ENCODE assay signal across 8 cellular contexts in genomic region chr16:31105677-31106213, GRCh38. TPM values are rescaled to one million over a fixed set of nuclear protein-coding genes. Genes with fewer than 3 reads are reported as not detected.
A peak's percentile ranks its signal among the peaks of the same experiment; 100 is the strongest.
DNase-seq lines count a peak whose midpoint lies in the region; ATAC-seq and TF ChIP-seq lines count a peak whose summit lies in the region.

No MANE protein-coding gene starts in this region.

- peaks cover 6% of the 10 kb centered on the region; the same call in 1 of the 2 replicates for H3K4me1 ChIP-seq in GM23338 (ENCODE audit: insufficient read depth)
- H3K4me1 ChIP-seq in endodermal cell (ENCODE audit: control insufficient read depth, insufficient read depth, low read length) = no peaks in the 10 kb centered on the region

- H3K27ac ChIP-seq in GM23338 (ENCODE audit: low read depth) (no peak overlapping the region), endodermal cell (ENCODE audit: low read depth, low read length) (no peak overlapping the region)

- H2AFZ ChIP-seq in GM23338 = peak overlapping the region; percentile 88; the same call in 1 of the 2 replicates

- peak; percentile 70 to 78 for TF ChIP-seq CTCF in GM23338 (conservative IDR thresholded peaks at IDR 0.05; ENCODE audit: low read depth in 2 of 2)
- peak; percentile 83 for TF ChIP-seq CTCF in endodermal cell (conservative IDR thresholded peaks at IDR 0.05)

- H3K4me1 Mint-ChIP-seq in GM23338 (peaks cover 9% of the 10 kb centered on the region; the same call in 1 of the 3 replicates), endodermal cell (no peaks in the 10 kb centered on the region)

- H3K9me2 ChIP-seq in GM23338 (ENCODE audit: insufficient read depth) = no peaks in the 10 kb centered on the region

- no peak overlapping the region for H3K9ac ChIP-seq in endodermal cell (ENCODE audit: extremely low read depth, low read length, poor library complexity, severe bottlenecking)

- H3K27me3 Mint-ChIP-seq in GM23338 (ENCODE audit: insufficient read depth, low read depth, poor library complexity) (peaks cover 22% of the 10 kb centered on the region), endodermal cell (ENCODE audit: insufficient read depth) (peaks cover 3% of the 10 kb centered on the region)

- H3K27me3 ChIP-seq in GM23338 (ENCODE audit: insufficient read depth) = no peaks in the 10 kb centered on the region
- no peaks in the 10 kb centered on the region for H3K27me3 ChIP-seq in endodermal cell (ENCODE audit: control insufficient read depth, insufficient read depth, low read length, poor library complexity, severe bottlenecking)

- peak; percentile 86 for DNase-seq in CMK (ENCODE audit: low read depth)
- peak; percentile 85 for DNase-seq in GM23338 (ENCODE audit: low spot score)
- DNase-seq in NCI-H69 (lab: John Stamatoyannopoulos, UW) = peak; percentile 69
- DNase-seq in activated CD8-positive, alpha-beta memory T cell treated with anti-CD3 and anti-CD28 coated beads for 24 hours = peak; percentile 96
- DNase-seq in endodermal cell = peak; percentile 98
- DNase-seq in myocyte (ENCODE audit: low read depth) = peak; percentile 81
- peak; percentile 52 to 68 for DNase-seq in stimulated activated CD8-positive, alpha-beta memory T cell treated with anti-CD3 and anti-CD28 coated beads, Interleukin-7, amount 100 ng/mL, for 1 hour (ENCODE audit: low read depth in 2 of 2)

- H4K20me1 ChIP-seq in GM23338 (replicated peaks; ENCODE audit: insufficient read depth) = no peaks in the 10 kb centered on the region

- peaks cover 16% of the 10 kb centered on the region for H3K9me3 Mint-ChIP-seq in GM23338
- peaks cover 10% of the 10 kb centered on the region for H3K9me3 Mint-ChIP-seq in endodermal cell

- peak overlapping the region; percentile 42; the same call in 1 of the 2 replicates for H3K4me3 ChIP-seq in GM23338
- no peak overlapping the region for H3K4me3 ChIP-seq in endodermal cell (ENCODE audit: low read length)

- H3K79me2 ChIP-seq in GM23338 (replicated peaks; ENCODE audit: insufficient read depth) = no peaks in the 10 kb centered on the region

- peaks cover 5% of the 10 kb centered on the region; the same call in 1 of the 2 replicates for H3F3A ChIP-seq in GM23338 (replicated peaks; ENCODE audit: low read depth)

- H3K4me2 ChIP-seq in GM23338 = peak overlapping the region; percentile 69; the same call in 1 of the 2 replicates

- H3K36me3 Mint-ChIP-seq in GM23338 (ENCODE audit: low read depth) (peaks cover 10% of the 10 kb centered on the region), endodermal cell (ENCODE audit: low read depth) (peaks cover 14% of the 10 kb centered on the region)

- ATAC-seq in GM23338 = peak; percentile 49
- ATAC-seq in HG03095 (IDR thresholded peaks at IDR 0.05; ENCODE audit: unreplicated experiment) = no peak

- H3K4me3 Mint-ChIP-seq in GM23338 (no peak overlapping the region), endodermal cell (no peak overlapping the region)

- H3K36me3 ChIP-seq in GM23338 (ENCODE audit: insufficient read depth) (no peaks in the 10 kb centered on the region), endodermal cell (ENCODE audit: control insufficient read depth, insufficient read depth, low read length) (peaks cover 14% of the 10 kb centered on the region)

- no peaks in the 10 kb centered on the region for H3K9me3 ChIP-seq in endodermal cell (ENCODE audit: control insufficient read depth, low read length)

- H3K27ac Mint-ChIP-seq in GM23338 (no peak overlapping the region), endodermal cell (no peak overlapping the region)

- 48 to 60% methylated on average over 13 to 30 of the region's 33 CpGs for WGBS in endodermal cell (ENCODE audit: insufficient coverage in 1 of 2, insufficient read length in 1 of 2), 2 experiments

TF ChIP-seq in GM23338, 12 proteins besides CTCF, POLR2A, EP300 and RAD21:
- TF ChIP-seq CREB1 (CRISPR knock-in tag; IDR thresholded peaks at IDR 0.05; ENCODE audit: low read depth) (no peak), ZNF114 (CRISPR knock-in tag; IDR thresholded peaks at IDR 0.05) (no peak), EZH2 (IDR thresholded peaks at IDR 0.05; ENCODE audit: low read depth, unreplicated experiment) (no peak), STAT1 (IDR thresholded peaks at IDR 0.05; ENCODE audit: unreplicated experiment) (no peak), NANOG (IDR thresholded peaks at IDR 0.05; ENCODE audit: borderline replicate concordance) (no peak)

RNA-seq across cellular contexts. Expression of gene BCKDK, which starts 2.4 kb away (rescaled TPM):
- 58.9 and 71.2 TPM in 2 replicates for total RNA-seq in GM23338 (2014; rRNA removed; shearing (Covaris generic))
- 35.9 and 36.1 TPM in 2 replicates for polyA plus RNA-seq in GM23338 (2016; fragmentation: Nextera tagmentation; extraction: Ambion mirVana)
- total RNA-seq in endodermal cell (10 to 100 TPM; 47.0 to 57.7 TPM), myocyte (158 and 239 TPM in 2 replicates)
- 44.3 TPM for polyA plus RNA-seq in endodermal cell (2013, experiment 1 of 2)
- 42.0 TPM for polyA plus RNA-seq in endodermal cell (2013, experiment 2 of 2)
- 96.3 TPM for polyA plus RNA-seq in myocyte (2012)

RNA-seq across cellular contexts. Expression of gene VKORC1, which starts 11.1 kb away (rescaled TPM):
- 100 and 106 TPM in 2 replicates for total RNA-seq in GM23338 (2014; rRNA removed; shearing (Covaris generic))
- polyA plus RNA-seq in GM23338 (2016; fragmentation: Nextera tagmentation; extraction: Ambion mirVana) = 89.6 and 96.5 TPM in 2 replicates
- total RNA-seq in endodermal cell (10 to 100 TPM; 53.7 to 63.0 TPM), myocyte (143 and 171 TPM in 2 replicates)
- polyA plus RNA-seq in endodermal cell (2013, experiment 1 of 2) = 93.5 TPM
- polyA plus RNA-seq in endodermal cell (2013, experiment 2 of 2) = 86.0 TPM
- 313 TPM for polyA plus RNA-seq in myocyte (2012)

RNA-seq across cellular contexts. Expression of gene KAT8, which starts 11.7 kb away (rescaled TPM):
- total RNA-seq in GM23338 (2014; rRNA removed; shearing (Covaris generic)) = 84.8 and 85.4 TPM in 2 replicates
- polyA plus RNA-seq in GM23338 (2016; fragmentation: Nextera tagmentation; extraction: Ambion mirVana) = 47.6 and 50.9 TPM in 2 replicates
- 10 to 100 TPM; 51.0 to 55.8 TPM for total RNA-seq in endodermal cell
- 71.1 TPM for polyA plus RNA-seq in endodermal cell (2013, experiment 1 of 2)
- 61.7 TPM for polyA plus RNA-seq in endodermal cell (2013, experiment 2 of 2)
- total RNA-seq in myocyte = 46.7 and 53.5 TPM in 2 replicates
- 36.6 TPM for polyA plus RNA-seq in myocyte (2012)

RNA-seq across cellular contexts. Expression of gene PRSS53, which starts 17.0 kb away (rescaled TPM):
- total RNA-seq in GM23338 (2014; rRNA removed; shearing (Covaris generic)) = 1.6 and 2.7 TPM in 2 replicates
- polyA plus RNA-seq in GM23338 (2016; fragmentation: Nextera tagmentation; extraction: Ambion mirVana) = 0.16 and 0.36 TPM in 2 replicates
- 1 to 10 TPM; 1.7 to 2.8 TPM for total RNA-seq in endodermal cell
- polyA plus RNA-seq in endodermal cell (2013, experiment 1 of 2) = 4.1 TPM
- 3.2 TPM for polyA plus RNA-seq in endodermal cell (2013, experiment 2 of 2)
- total RNA-seq in myocyte = 3.9 and 4.1 TPM in 2 replicates
- polyA plus RNA-seq in myocyte (2012) = 1.7 TPM

RNA-seq across cellular contexts. Expression of gene PRSS8, which starts 29.8 kb away (rescaled TPM):
- total RNA-seq in GM23338 (2014; rRNA removed; shearing (Covaris generic)) = 75.9 and 77.0 TPM in 2 replicates
- 59.2 and 65.3 TPM in 2 replicates for polyA plus RNA-seq in GM23338 (2016; fragmentation: Nextera tagmentation; extraction: Ambion mirVana)
- total RNA-seq in endodermal cell (10 to 100 TPM; 79.7 to 80.1 TPM), myocyte (0.08 TPM in 1 of 2 replicates, not detected in the other)
- 22.8 TPM for polyA plus RNA-seq in endodermal cell (2013, experiment 1 of 2)
- polyA plus RNA-seq in endodermal cell (2013, experiment 2 of 2) = 16.6 TPM
- polyA plus RNA-seq in myocyte (2012) = not detected
